8 cellular contexts compared by ENCODE assay signal in the genomic region with DNA sequence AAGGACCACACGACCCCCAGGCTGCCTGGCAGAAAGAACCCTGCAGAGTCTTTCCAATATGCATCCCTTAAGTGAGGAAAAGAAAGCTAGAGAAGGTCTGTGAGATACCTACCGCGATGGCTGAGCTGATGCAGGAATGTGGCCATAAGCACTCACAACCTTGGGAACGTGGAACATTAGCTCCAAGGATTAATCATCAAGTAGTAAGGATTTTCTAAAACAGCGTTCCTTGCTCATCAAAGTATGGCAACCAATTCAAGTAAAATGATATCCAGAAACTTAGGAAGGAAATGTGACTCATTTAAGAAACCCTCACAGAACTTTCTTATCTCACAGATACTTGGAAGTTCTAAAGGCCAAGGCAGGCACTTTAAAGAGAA. TPM values are rescaled to one million over a fixed set of nuclear protein-coding genes. Genes with fewer than 3 reads are reported as not detected.
DNase-seq lines count a peak whose midpoint lies in the region; ATAC-seq, FAIRE-seq and TF ChIP-seq lines count a peak whose summit lies in the region.

No MANE protein-coding gene starts in this region.

- no peak overlapping the region for H3K27ac ChIP-seq in CD4-positive, alpha-beta T cell (ENCODE audit: low read depth, low read length)

- TF ChIP-seq CTCF in CD4-positive, alpha-beta T cell (IDR thresholded peaks at IDR 0.05), result no peak
- TF ChIP-seq CTCF in bronchial epithelial cell (IDR thresholded peaks at IDR 0.05; ENCODE audit: insufficient read depth, low read length, severe bottlenecking), result no peak

- H3K27me3 Mint-ChIP-seq in CD4-positive, alpha-beta T cell, result no peaks in the 10 kb centered on the region
- H3K27me3 Mint-ChIP-seq in naive B cell, result no peaks in the 10 kb centered on the region

- FAIRE-seq in bronchial epithelial cell (lab: Jason Lieb, UNC), result peak; percentile 58

- H3K4me3 Mint-ChIP-seq in CD4-positive, alpha-beta T cell, result peak overlapping the region; percentile 22
- peak overlapping the region in 2 of 8 donors; percentile 26 to 47 for H3K4me3 Mint-ChIP-seq in naive B cell

- peak overlapping the region; percentile 63 for H3K27ac Mint-ChIP-seq in CD4-positive, alpha-beta T cell
- peak overlapping the region in 4 of 6 donors; percentile 76 to 90 (median 78) for H3K27ac Mint-ChIP-seq in naive B cell

- intact Hi-C loops in CD4-positive, alpha-beta T cell (cut with DNase I, micrococcal nuclease), result no loop called here

- H3K9me3 ChIP-seq in CD4-positive, alpha-beta T cell (ENCODE audit: control insufficient read depth, low read length), result no peaks in the 10 kb centered on the region

- no peaks in the 10 kb centered on the region for H3K36me3 Mint-ChIP-seq in CD4-positive, alpha-beta T cell (ENCODE audit: low read depth)
- no peaks in the 10 kb centered on the region for H3K36me3 Mint-ChIP-seq in naive B cell

- no peaks in the 10 kb centered on the region for H3K36me3 ChIP-seq in bronchial epithelial cell (ENCODE audit: control insufficient read depth, insufficient read depth, low read length)

- no peak for ATAC-seq in CD4-positive, alpha-beta T cell (ENCODE audit: poor library complexity)
- no peak for ATAC-seq in naive B cell (ENCODE audit: low read depth in 2 of 2)
- no peak for ATAC-seq in activated CD4-positive, CD25-positive, alpha-beta regulatory T cell treated with anti-CD3 and anti-CD28 coated beads, Interleukin-2, amount 50 U/mL, for 24 hours
- no peak for ATAC-seq in GM19452 (IDR thresholded peaks at IDR 0.05; ENCODE audit: unreplicated experiment)
- ATAC-seq in HG02970 (IDR thresholded peaks at IDR 0.05; ENCODE audit: low FRiP score, unreplicated experiment), result no peak
- no peak for ATAC-seq in GM21390 (IDR thresholded peaks at IDR 0.05; ENCODE audit: unreplicated experiment)

- no peaks in the 10 kb centered on the region for H3K9me3 Mint-ChIP-seq in CD4-positive, alpha-beta T cell
- no peaks in the 10 kb centered on the region for H3K9me3 Mint-ChIP-seq in naive B cell

- no peak overlapping the region for H3K4me3 ChIP-seq in bronchial epithelial cell (ENCODE audit: low read depth, low read length)

- CTCF ChIA-PET in CD4-positive, alpha-beta T cell (lab: Charles Lee), result no interaction called here

- H3K27me3 ChIP-seq in CD4-positive, alpha-beta T cell (ENCODE audit: control insufficient read depth, insufficient read depth, low read length), result no peaks in the 10 kb centered on the region
- H3K27me3 ChIP-seq in bronchial epithelial cell (ENCODE audit: control insufficient read depth, insufficient read depth, low read length), result no peaks in the 10 kb centered on the region

- POLR2A ChIA-PET in CD4-positive, alpha-beta T cell (lab: Charles Lee), result no interaction called here

- H3K4me1 Mint-ChIP-seq in CD4-positive, alpha-beta T cell (ENCODE audit: low read depth), result peaks cover 91% of the 10 kb centered on the region
- peaks cover 65 to 96% (median 92%) of the 10 kb centered on the region in 3 donors for H3K4me1 Mint-ChIP-seq in naive B cell

- no peak for DNase-seq in CD4-positive, alpha-beta T cell
- DNase-seq in M059J (ENCODE audit: low read depth) (peak; percentile 81), bronchial epithelial cell (ENCODE audit: low read depth) (peak; percentile 93), naive B cell (no peak)

RNA-seq across cellular contexts. Expression of gene PACSIN2, which starts 12.8 kb away (rescaled TPM):
- 10 to 100 TPM; 23.3 to 25.5 TPM for total RNA-seq in CD4-positive, alpha-beta T cell
- 31.0 and 51.0 TPM in 2 replicates for total RNA-seq in M059J (2014; rRNA removed; shearing (Covaris generic))
- 49.8 and 68.9 TPM in 2 replicates for total RNA-seq in bronchial epithelial cell
- polyA plus RNA-seq in naive B cell (ENCODE audit: low read depth in 6 of 6), result 10 to 100 TPM; 30.9 to 43.4 (median 37.3) TPM

Comparison
In these comparisons a context has a peak if more than half of its experiments do, and no peak if none do; other contexts are left out.
1. DNase-seq: peak in M059J (single experiment) and bronchial epithelial cell (single experiment); none in CD4-positive, alpha-beta T cell (0 of 10) and naive B cell (single experiment).